Comparison of ENCODE assay signal across 18 cellular contexts in the genomic region with DNA sequence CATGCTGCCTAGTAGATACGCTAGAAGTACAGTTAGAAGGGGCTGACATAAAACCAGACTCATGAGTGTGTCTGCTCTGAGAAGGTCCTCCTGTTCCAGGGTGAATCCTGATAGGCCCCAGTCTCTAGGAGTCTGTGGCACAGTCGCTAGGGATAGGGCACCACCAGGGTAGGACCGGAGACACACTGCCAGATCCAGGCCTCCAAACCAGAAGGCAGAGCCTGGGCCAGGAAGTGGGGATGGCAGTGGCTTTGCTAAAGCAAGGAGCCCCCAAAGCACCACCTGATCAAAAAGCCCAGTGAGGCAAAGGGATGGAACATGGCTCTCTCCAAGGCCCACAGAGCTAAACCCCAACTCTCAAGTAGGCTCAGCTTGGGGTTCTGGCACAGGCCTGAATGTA. TPM values are rescaled to one million over a fixed set of nuclear protein-coding genes. Genes with fewer than 3 reads are reported as not detected.
DNase-seq lines count a peak whose midpoint lies in the region; ATAC-seq and TF ChIP-seq lines count a peak whose summit lies in the region.
"Had no signal": no experiment of that assay in that cellular context is flagged by ENCODE, and none has a peak within 500 bp of the region (broad histone marks: within the 10 kb centered on the region; RNA-seq: fewer than 3 reads in every experiment).

No MANE protein-coding gene starts in this region.

- DNase-seq in Right ventricle myocardium inferior (ENCODE audit: missing footprints) (no peak), heart left ventricle (no peak), osteoblast (ENCODE audit: insufficient read length, low spot score, missing footprints) (peak; percentile 41), OCI-LY7 (ENCODE audit: low spot score) (no peak), HuH-7.5 (ENCODE audit: low spot score) (no peak)
- DNase-seq: CD4-positive, alpha-beta memory T cell; DMS153; DMS79; GDM1; GM23248 had no signal

- peak; percentile 18 for ATAC-seq in Right ventricle myocardium inferior
- ATAC-seq in heart left ventricle: no peak
- ATAC-seq in HG03139 (IDR thresholded peaks at IDR 0.05; ENCODE audit: unreplicated experiment): no peak
- ATAC-seq: A549 had no signal

- H3K79me2 ChIP-seq in osteoblast (ENCODE audit: insufficient read depth, low read length) (no peaks in the 10 kb centered on the region), OCI-LY7 (ENCODE audit: insufficient read depth, low read depth, low read length) (no peaks in the 10 kb centered on the region)

- no peaks in the 10 kb centered on the region for H3K9me3 ChIP-seq in heart left ventricle
- H3K9me3 ChIP-seq in osteoblast (ENCODE audit: low read depth, low read length): no peaks in the 10 kb centered on the region
- H3K9me3 ChIP-seq in OCI-LY7 (ENCODE audit: low read length): no peaks in the 10 kb centered on the region
- H3K9me3 ChIP-seq: A549, BLaER1, HAP-1 had no signal

- TF ChIP-seq POLR2A in heart left ventricle (IDR thresholded peaks at IDR 0.05): no peak

- H3K27ac ChIP-seq in heart left ventricle (no peak overlapping the region), cingulate gyrus (ENCODE audit: low read depth, low read length) (peak overlapping the region; percentile 29), osteoblast (ENCODE audit: low read depth, low read length) (no peak overlapping the region), OCI-LY7 (ENCODE audit: low read depth, low read length, poor library complexity, severe bottlenecking) (no peak overlapping the region)
- H3K27ac ChIP-seq: 22Rv1, A549, BLaER1, GM23248, HL-60 had no signal

- no peaks in the 10 kb centered on the region for H3K9me2 ChIP-seq in OCI-LY7 (ENCODE audit: insufficient read depth, low read length)

- H3K4me3 ChIP-seq in heart left ventricle: no peak overlapping the region
- no peak overlapping the region for H3K4me3 ChIP-seq in osteoblast (ENCODE audit: insufficient read depth, low read length)
- H3K4me3 ChIP-seq in OCI-LY7 (ENCODE audit: low read depth, low read length, poor library complexity, severe bottlenecking): no peak overlapping the region
- H3K4me3 ChIP-seq: A549, BLaER1, GM23248, HAP-1 had no signal

- intact Hi-C loops in Right ventricle myocardium inferior (cut with DNase I): no loop called here
- intact Hi-C loops in heart left ventricle (cut with DNase I): no loop called here
- intact Hi-C loops in OCI-LY7 (cut with micrococcal nuclease; ENCODE audit: unreplicated experiment): no loop called here

- H4K20me1 ChIP-seq in osteoblast (ENCODE audit: insufficient read depth, low read length) (no peaks in the 10 kb centered on the region), OCI-LY7 (ENCODE audit: insufficient read depth, low read length) (no peaks in the 10 kb centered on the region)
- H4K20me1 ChIP-seq: BLaER1 had no signal

- H3K36me3 ChIP-seq in heart left ventricle (no peaks in the 10 kb centered on the region), osteoblast (ENCODE audit: insufficient read depth, low read length) (no peaks in the 10 kb centered on the region), OCI-LY7 (ENCODE audit: insufficient read depth, low read length) (no peaks in the 10 kb centered on the region)
- H3K36me3 ChIP-seq: BLaER1, HAP-1 had no signal

- CTCF ChIA-PET in OCI-LY7 (lab: Charles Lee; ENCODE audit: unreplicated experiment): no interaction called here

- H3K27me3 ChIP-seq in heart left ventricle (no peaks in the 10 kb centered on the region), osteoblast (ENCODE audit: insufficient read depth, low read length) (no peaks in the 10 kb centered on the region)
- H3K27me3 ChIP-seq: BLaER1 had no signal

- 94 to 100% (median 96%) methylated on average over 3 of the region's 3 CpGs for WGBS in heart left ventricle, 4 donors

- H3K4me2 ChIP-seq in osteoblast (ENCODE audit: insufficient read depth, low read length) (no peak overlapping the region), OCI-LY7 (ENCODE audit: low read length) (no peak overlapping the region)
- H3K4me2 ChIP-seq: A549, BLaER1 had no signal

- no peak overlapping the region for H2AFZ ChIP-seq in osteoblast (ENCODE audit: low read length)
- no peak overlapping the region for H2AFZ ChIP-seq in OCI-LY7 (ENCODE audit: low read length)
- H2AFZ ChIP-seq: GM23248 had no signal

- H3K4me1 ChIP-seq in heart left ventricle: no peaks in the 10 kb centered on the region
- H3K4me1 ChIP-seq in osteoblast (ENCODE audit: insufficient read depth, low read length): no peaks in the 10 kb centered on the region
- peaks cover 19% of the 10 kb centered on the region for H3K4me1 ChIP-seq in OCI-LY7 (ENCODE audit: insufficient read depth, low read length, poor library complexity, severe bottlenecking)
- H3K4me1 ChIP-seq: A549, HAP-1 had no signal

- POLR2A ChIA-PET in OCI-LY7 (lab: Charles Lee): no interaction called here

- no peak for TF ChIP-seq CTCF in heart left ventricle (IDR thresholded peaks at IDR 0.05)
- TF ChIP-seq CTCF in osteoblast (IDR thresholded peaks at IDR 0.05; ENCODE audit: extremely low read depth, low read depth, low read length): no peak
- no peak for TF ChIP-seq CTCF in OCI-LY7 (conservative IDR thresholded peaks at IDR 0.05; ENCODE audit: low read length)

- BruUV-seq in OCI-LY7 (replicated peaks; lab: Mats Ljungman, UMichigan): no TSS peak

RNA-seq across cellular contexts. Expression of a gene that starts 21.6 kb away (rescaled TPM):
- 10.9 TPM for total RNA-seq in Right ventricle myocardium inferior
- total RNA-seq in heart left ventricle: 1 to 10 TPM; 1.1 to 4.9 (median 2.0) TPM
- 1 to 10 TPM in 1 of 2 donors, under 1 TPM in 1; 0.29 to 1.8 TPM for polyA plus RNA-seq in heart left ventricle
- total RNA-seq in osteoblast: 6.2 and 10.6 TPM in 2 replicates
- total RNA-seq in OCI-LY7 (2014; rRNA removed; shearing (Covaris generic)): 0.22 and 0.33 TPM in 2 replicates
- 0.17 and 0.32 TPM in 2 replicates for total RNA-seq in OCI-LY7 (2022)
- polyA plus RNA-seq: CD14-positive monocyte had no signal
